Comparison of ENCODE assay signal across 18 cellular contexts in genomic region chr10:130814610-130815009, GRCh38.
DNase-seq lines count a peak whose midpoint lies in the region; ATAC-seq and TF ChIP-seq lines count a peak whose summit lies in the region.
"Had no signal": no experiment of that assay in that cellular context is flagged by ENCODE, and none has a peak within 500 bp of the region (broad histone marks: within the 10 kb centered on the region; RNA-seq: fewer than 3 reads in every experiment).

No MANE protein-coding gene starts in this region.

- DNase-seq in right atrium auricular region (ENCODE audit: low spot score) (peak; percentile 47), Right ventricle myocardium inferior (ENCODE audit: missing footprints) (no peak), nephron progenitor cell (no peak), vagina (ENCODE audit: extremely low spot score in 2 of 2) (peak; percentile 58 to 82)
- no peak for DNase-seq in effector memory CD8-positive, alpha-beta T cell
- DNase-seq: BE2C; CD4-positive, alpha-beta memory T cell; DMS153; DMS79 treated with DMSO at 0.1 percent for 48 hours; EL; GOT3; HCEC 1CT; HFFc6; IMR-90 had no signal

- H3K4me3 ChIP-seq in right atrium auricular region (no peak overlapping the region), iPS-18c (ENCODE audit: insufficient read depth, low read depth, low read length) (peak overlapping the region; percentile 9; the same call in 1 of the 2 replicates), vagina (no peak overlapping the region)

- peaks cover 10% of the 10 kb centered on the region for H3K27me3 Mint-ChIP-seq in nephron progenitor cell (ENCODE audit: low read depth, poor library complexity)
- no peaks in the 10 kb centered on the region for H3K27me3 Mint-ChIP-seq in effector memory CD8-positive, alpha-beta T cell
- H3K27me3 Mint-ChIP-seq: CD4-positive, alpha-beta memory T cell had no signal

- H3K36me3 Mint-ChIP-seq in nephron progenitor cell (ENCODE audit: low read depth), result no peaks in the 10 kb centered on the region
- no peaks in the 10 kb centered on the region for H3K36me3 Mint-ChIP-seq in effector memory CD8-positive, alpha-beta T cell (ENCODE audit: insufficient read depth)
- H3K36me3 Mint-ChIP-seq: CD4-positive, alpha-beta memory T cell had no signal

- ATAC-seq in Right ventricle myocardium inferior (no peak), HG02588 (IDR thresholded peaks at IDR 0.05; ENCODE audit: unreplicated experiment) (no peak), HG02973 (IDR thresholded peaks at IDR 0.05; ENCODE audit: unreplicated experiment) (no peak)
- ATAC-seq in effector memory CD8-positive, alpha-beta T cell (replicated peaks), result no peak

- H3K9me3 ChIP-seq in right atrium auricular region (no peaks in the 10 kb centered on the region), iPS-18c (ENCODE audit: control insufficient read depth, insufficient read depth, low read length) (peaks cover 13% of the 10 kb centered on the region), vagina (no peaks in the 10 kb centered on the region)
- H3K9me3 ChIP-seq: BE2C had no signal

- H3K27me3 ChIP-seq in right atrium auricular region (no peaks in the 10 kb centered on the region), vagina (no peaks in the 10 kb centered on the region)
- H3K27me3 ChIP-seq: BE2C had no signal

- no peak overlapping the region for H3K27ac ChIP-seq in right atrium auricular region
- H3K27ac ChIP-seq in vagina, result no peak overlapping the region
- H3K27ac ChIP-seq: C4-2B had no signal

- H3K4me1 Mint-ChIP-seq in nephron progenitor cell, result no peaks in the 10 kb centered on the region
- no peaks in the 10 kb centered on the region for H3K4me1 Mint-ChIP-seq in effector memory CD8-positive, alpha-beta T cell (ENCODE audit: low read depth in 2 of 2)
- H3K4me1 Mint-ChIP-seq: CD4-positive, alpha-beta memory T cell had no signal

- no peak for TF ChIP-seq POLR2A in vagina (IDR thresholded peaks at IDR 0.05)

- no peaks in the 10 kb centered on the region for H3K4me1 ChIP-seq in right atrium auricular region
- no peaks in the 10 kb centered on the region for H3K4me1 ChIP-seq in vagina
- H3K4me1 ChIP-seq: BE2C had no signal

- no peaks in the 10 kb centered on the region for H3K9me3 Mint-ChIP-seq in nephron progenitor cell
- no peaks in the 10 kb centered on the region for H3K9me3 Mint-ChIP-seq in effector memory CD8-positive, alpha-beta T cell

- TF ChIP-seq CTCF in right atrium auricular region (IDR thresholded peaks at IDR 0.05) (no peak), nephron progenitor cell (IDR thresholded peaks at IDR 0.05) (no peak), vagina (IDR thresholded peaks at IDR 0.05) (no peak)

- no peak overlapping the region for H3K4me3 Mint-ChIP-seq in nephron progenitor cell
- no peak overlapping the region for H3K4me3 Mint-ChIP-seq in effector memory CD8-positive, alpha-beta T cell
- H3K4me3 Mint-ChIP-seq: CD4-positive, alpha-beta memory T cell; HFFc6 had no signal

- intact Hi-C loops in Right ventricle myocardium inferior (cut with DNase I), result no loop called here
- intact Hi-C loops in vagina (cut with DNase I), result no loop called here

- H3K36me3 ChIP-seq in right atrium auricular region, result no peaks in the 10 kb centered on the region
- H3K36me3 ChIP-seq in vagina, result no peaks in the 10 kb centered on the region
- H3K36me3 ChIP-seq: BE2C had no signal

- peak overlapping the region; percentile 62 for H3K27ac Mint-ChIP-seq in nephron progenitor cell
- no peak overlapping the region for H3K27ac Mint-ChIP-seq in effector memory CD8-positive, alpha-beta T cell
- H3K27ac Mint-ChIP-seq: CD4-positive, alpha-beta memory T cell; HFFc6 had no signal

Comparison
In these comparisons a context has a peak if more than half of its experiments do, and no peak if none do; other contexts are left out.
1. DNase-seq: peak in right atrium auricular region (single experiment) and vagina (2 of 2); none in Right ventricle myocardium inferior (single experiment), nephron progenitor cell (single experiment) and effector memory CD8-positive, alpha-beta T cell (0 of 3).